In the genomic region with DNA sequence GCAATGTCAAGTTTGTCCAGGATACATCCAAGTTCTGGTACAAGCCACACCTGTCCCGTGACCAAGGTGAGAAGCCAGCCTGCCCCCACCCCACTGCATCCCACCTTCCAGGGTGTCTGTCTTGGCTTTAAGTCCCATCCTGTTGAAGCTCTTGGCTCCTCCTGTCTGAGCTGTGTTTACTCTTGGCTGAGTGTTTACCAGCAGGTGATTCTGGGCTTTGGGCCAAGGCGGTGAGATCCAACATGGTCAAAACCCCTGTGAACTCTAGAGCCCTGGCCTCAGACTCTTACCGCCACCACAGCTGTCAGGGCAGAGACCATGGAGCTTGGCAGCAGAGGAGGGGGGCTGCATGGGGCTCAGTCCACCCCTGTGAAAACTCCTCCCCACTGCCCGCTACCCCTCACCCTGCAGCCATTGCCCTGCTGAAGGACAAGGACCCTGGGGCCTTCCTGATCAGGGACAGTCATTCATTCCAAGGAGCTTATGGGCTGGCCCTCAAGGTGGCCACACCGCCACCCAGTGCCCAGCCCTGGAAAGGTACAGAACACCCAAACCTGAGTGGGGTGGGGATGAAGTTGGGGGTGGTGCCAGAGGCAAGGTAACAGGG, we compare ENCODE assay signal across 9 cellular contexts. TPM values are rescaled to one million over a fixed set of nuclear protein-coding genes. Genes with fewer than 3 reads are reported as not detected.
A peak's percentile ranks its signal among the peaks of the same experiment; 100 is the strongest.
DNase-seq lines count a peak whose midpoint lies in the region; ATAC-seq and TF ChIP-seq lines count a peak whose summit lies in the region.
"Had no signal": no experiment of that assay in that cellular context is flagged by ENCODE, and none has a peak within 500 bp of the region (broad histone marks: within the 10 kb centered on the region; RNA-seq: fewer than 3 reads in every experiment).

No MANE protein-coding gene starts in this region.

- H3K27me3 Mint-ChIP-seq in activated T-cell treated with anti-CD3 and anti-CD28 coated beads, Interleukin-2, amount 50 U/mL, for 24 hours = no peaks in the 10 kb centered on the region

- H3K4me3 Mint-ChIP-seq in activated T-cell treated with anti-CD3 and anti-CD28 coated beads, Interleukin-2, amount 50 U/mL, for 24 hours = no peak overlapping the region
- H3K4me3 Mint-ChIP-seq: activated B cell treated with CpG ODN at 0.5 μM for 24 hours had no signal

- H3K27ac Mint-ChIP-seq in activated T-cell treated with anti-CD3 and anti-CD28 coated beads, Interleukin-2, amount 50 U/mL, for 24 hours = no peak overlapping the region
- H3K27ac Mint-ChIP-seq: activated B cell treated with CpG ODN at 0.5 μM for 24 hours had no signal

- peaks cover 32% of the 10 kb centered on the region for H3K36me3 Mint-ChIP-seq in activated T-cell treated with anti-CD3 and anti-CD28 coated beads, Interleukin-2, amount 50 U/mL, for 24 hours (ENCODE audit: low read depth)

- peaks cover 0 to 58% of the 10 kb centered on the region in 2 donors for H3K36me3 ChIP-seq in vagina

- H3K9me3 Mint-ChIP-seq in activated T-cell treated with anti-CD3 and anti-CD28 coated beads, Interleukin-2, amount 50 U/mL, for 24 hours = no peaks in the 10 kb centered on the region
- H3K9me3 Mint-ChIP-seq: activated B cell treated with CpG ODN at 0.5 μM for 24 hours had no signal

- peaks cover 7% of the 10 kb centered on the region for H3K4me1 Mint-ChIP-seq in activated T-cell treated with anti-CD3 and anti-CD28 coated beads, Interleukin-2, amount 50 U/mL, for 24 hours (ENCODE audit: low read depth)

- intact Hi-C loops in Right ventricle myocardium superior (cut with DNase I) (no loop called here), left cardiac atrium (cut with DNase I) (loop anchor here in 1 of 2 donors (10.0 kb wide), 1 partner anchor 233 kb away; a partner anchor contains a TSS), vagina (cut with DNase I) (loop anchor here (10.0 kb wide), 1 partner anchor 133 kb away; no protein-coding TSS in a partner anchor)

- no peak for TF ChIP-seq CTCF in vagina (IDR thresholded peaks at IDR 0.05)

- no peak for TF ChIP-seq POLR2A in vagina (IDR thresholded peaks at IDR 0.05)

- ATAC-seq in Right ventricle myocardium superior (ENCODE audit: poor library complexity) (no peak), left cardiac atrium (no peak)

- peaks cover 76% of the 10 kb centered on the region for H3K4me1 ChIP-seq in vagina

- peak; percentile 58 for DNase-seq in Right ventricle myocardium superior
- DNase-seq in left cardiac atrium = no peak
- peak; percentile 67 to 79 for DNase-seq in SHP77 (lab: John Stamatoyannopoulos, UW)
- peak; percentile 68 for DNase-seq in iPS-NIHi11 (ENCODE audit: low spot score)
- DNase-seq in vagina (ENCODE audit: extremely low spot score in 2 of 2) = no peak
- no peak for DNase-seq in NOMO-1 treated with dmso at 0.1 percent for 144 hours (lab: John Stamatoyannopoulos, UW; ENCODE audit: unreplicated experiment)
- no peak for DNase-seq in SW 1271 (lab: John Stamatoyannopoulos, UW)
- no peak for DNase-seq in activated T-cell treated with anti-CD3 and anti-CD28 coated beads, Interleukin-2, amount 50 U/mL, for 24 hours
- DNase-seq: activated B cell treated with CpG ODN at 0.5 μM for 24 hours had no signal

- H3K9me3 ChIP-seq in vagina = no peaks in the 10 kb centered on the region

- H3K27me3 ChIP-seq in vagina = no peaks in the 10 kb centered on the region

- peak overlapping the region; percentile 80 for H3K27ac ChIP-seq in vagina

- H3K4me3 ChIP-seq in vagina = no peak overlapping the region

RNA-seq across cellular contexts. Expression of a gene that starts 11.6 kb away (rescaled TPM):
- 107 TPM for total RNA-seq in Right ventricle myocardium superior
- total RNA-seq in left cardiac atrium = 100 to 1,000 TPM; 108 to 122 TPM
- total RNA-seq in vagina = 235 TPM

RNA-seq across cellular contexts. Expression of a gene that starts 17.7 kb away (rescaled TPM):
- total RNA-seq in Right ventricle myocardium superior (37.8 TPM), left cardiac atrium (10 to 100 TPM; 34.3 to 51.3 TPM), vagina (27.0 TPM)

RNA-seq across cellular contexts. Expression of a gene that starts 36.0 kb away (rescaled TPM):
- total RNA-seq in Right ventricle myocardium superior = 50.2 TPM
- 100 to 1,000 TPM; 134 to 139 TPM for total RNA-seq in left cardiac atrium
- total RNA-seq in vagina = 684 TPM
- total RNA-seq: activated B cell treated with CpG ODN at 0.5 μM for 24 hours had no signal

RNA-seq across cellular contexts. Expression of a gene that starts 41.8 kb away (rescaled TPM):
- not detected for total RNA-seq in Right ventricle myocardium superior
- total RNA-seq in left cardiac atrium = not detected
- total RNA-seq in vagina = 0.74 TPM
- total RNA-seq: activated B cell treated with CpG ODN at 0.5 μM for 24 hours had no signal

RNA-seq across cellular contexts. Expression of a gene that starts 55.3 kb away (rescaled TPM):
- total RNA-seq in Right ventricle myocardium superior = 434 TPM
- total RNA-seq in left cardiac atrium = 100 to 1,000 TPM; 332 to 341 TPM
- total RNA-seq in vagina = 339 TPM

Comparison
In these comparisons a context has a peak if more than half of its experiments do, and no peak if none do; other contexts are left out.
1. DNase-seq: peak in Right ventricle myocardium superior (single experiment), SHP77 (2 of 2) and iPS-NIHi11 (single experiment); none in left cardiac atrium (single experiment), vagina (0 of 2), NOMO-1 treated with dmso at 0.1 percent for 144 hours (single experiment), SW 1271 (0 of 2) and activated T-cell treated with anti-CD3 and anti-CD28 coated beads, Interleukin-2, amount 50 U/mL, for 24 hours (single experiment).